ENCODE assay signal across 20 cellular contexts in the genomic region with DNA sequence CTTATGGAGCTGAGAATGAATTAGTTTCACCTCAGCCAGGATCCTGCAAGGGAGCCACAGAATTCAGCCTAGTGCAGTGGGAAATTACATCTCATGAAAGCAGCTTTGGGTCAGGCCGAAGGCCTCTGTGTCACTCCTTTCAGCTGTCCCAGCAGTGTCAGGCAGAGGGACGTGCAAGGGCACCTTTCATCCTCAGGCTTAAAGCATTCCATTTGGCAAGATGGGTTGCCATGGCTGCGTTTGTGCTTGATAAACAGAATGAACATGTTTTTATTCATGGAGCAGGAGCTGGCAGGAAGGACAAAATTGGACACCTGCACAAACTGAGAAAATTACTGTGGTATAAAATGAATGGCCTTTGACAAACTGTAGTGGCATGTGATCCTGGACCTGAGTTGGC. TPM values are rescaled to one million over a fixed set of nuclear protein-coding genes. Genes with fewer than 3 reads are reported as not detected.
DNase-seq lines count a peak whose midpoint lies in the region; ATAC-seq, FAIRE-seq and TF ChIP-seq lines count a peak whose summit lies in the region.
"Had no signal": no experiment of that assay in that cellular context is flagged by ENCODE, and none has a peak within 500 bp of the region (broad histone marks: within the 10 kb centered on the region; RNA-seq: fewer than 3 reads in every experiment).

No MANE protein-coding gene starts in this region.

- no peak for FAIRE-seq in frontal cortex (lab: Jason Lieb, UNC)

- H3K36me3 ChIP-seq in heart right ventricle (peaks cover 0 to 100% (median 46%) of the 10 kb centered on the region in 9 donors), gastrocnemius medialis (peaks cover 0 to 39% of the 10 kb centered on the region in 2 donors)

- H3K4me3 ChIP-seq in heart right ventricle, result no peak overlapping the region
- H3K4me3 ChIP-seq in gastrocnemius medialis, result no peak overlapping the region
- H3K4me3 ChIP-seq: HAP-1 had no signal

- H3K4me1 ChIP-seq in heart right ventricle (peaks cover 0 to 16% (median 5%) of the 10 kb centered on the region in 9 donors), gastrocnemius medialis (peaks cover 0 to 4% of the 10 kb centered on the region in 2 donors)
- H3K4me1 ChIP-seq: HAP-1 had no signal

- in situ Hi-C loops in gastrocnemius medialis (cut with MboI; ENCODE audit: low sequenced_read_pairs in 4 of 4), result no loop called here

- 39 to 56% methylated on average over 3 of the region's 3 CpGs for WGBS in heart right ventricle, 2 donors

- TF ChIP-seq POLR2A in gastrocnemius medialis (IDR thresholded peaks at IDR 0.05), result no peak

- ATAC-seq in heart right ventricle (peak; percentile 85 to 98 (median 94)), gastrocnemius medialis (peak; percentile 60 to 88)
- ATAC-seq: left lobe of liver, PC-3 had no signal

- H3K27ac ChIP-seq in heart right ventricle (peak overlapping the region; percentile 14 to 88 (median 82)), gastrocnemius medialis (peak overlapping the region; percentile 28 to 82 (median 67))
- H3K27ac ChIP-seq: 22Rv1, KMS-11 had no signal

- DNase-seq in DMS53 (lab: John Stamatoyannopoulos, UW), result peak; percentile 84
- no peak for DNase-seq in DMS53 treated with DMSO at 0.1 percent for 48 hours (lab: John Stamatoyannopoulos, UW; ENCODE audit: unreplicated experiment)
- DNase-seq in NCI-H748 (lab: John Stamatoyannopoulos, UW; ENCODE audit: unreplicated experiment), result peak; percentile 85
- DNase-seq in heart right ventricle, result peak; percentile 47 to 81
- peak; percentile 25 to 81 for DNase-seq in gastrocnemius medialis
- no peak for DNase-seq in AG08395 (ENCODE audit: low spot score)
- DNase-seq in activated effector memory CD4-positive, alpha-beta T cell treated with Interleukin-2 at 50 U/mL for 16 hours, result no peak
- no peak for DNase-seq in frontal cortex (ENCODE audit: low spot score in 2 of 2)
- DNase-seq: activated B cell treated with CpG ODN at 0.5 μM for 24 hours; activated naive CD8-positive, alpha-beta T cell treated with anti-CD3 and anti-CD28 coated beads for 36 hours; CD4-positive, alpha-beta memory T cell; NCI-H345; PC-3; stimulated activated CD4-positive, alpha-beta T cell treated with anti-CD3 and anti-CD28 coated beads, Interleukin-12 subunit alpha, Interleukin-12 subunit beta, amount 100 ng/mL, for 4 hours; substantia nigra; SW 1271 had no signal

- H3K27me3 ChIP-seq in heart right ventricle (no peaks in the 10 kb centered on the region), gastrocnemius medialis (no peaks in the 10 kb centered on the region)

- TF ChIP-seq CTCF in heart right ventricle (IDR thresholded peaks at IDR 0.05) (no peak), gastrocnemius medialis (IDR thresholded peaks at IDR 0.05 in 4 of 5, conservative IDR thresholded peaks at IDR 0.05 in 1 of 5) (no peak)

- H3K9me3 ChIP-seq in heart right ventricle (no peaks in the 10 kb centered on the region), gastrocnemius medialis (no peaks in the 10 kb centered on the region)
- H3K9me3 ChIP-seq: HAP-1 had no signal

- intact Hi-C loops in heart right ventricle (cut with DNase I) (no loop called here), gastrocnemius medialis (cut with DNase I; ENCODE audit: low total_unique reads) (no loop called here)

RNA-seq across cellular contexts. Expression of gene ACAD10, which starts 29.4 kb away (rescaled TPM):
- total RNA-seq in heart right ventricle (10 to 100 TPM; 20.3 to 43.4 (median 35.6) TPM), gastrocnemius medialis (10 to 100 TPM in 3 of 4 donors, 1 to 10 TPM in 1; 8.3 to 12.6 (median 11.7) TPM), frontal cortex (12.6 TPM)
- 10 to 100 TPM in 1 of 2 donors, 1 to 10 TPM in 1; 7.8 to 35.5 TPM for polyA plus RNA-seq in heart right ventricle

RNA-seq across cellular contexts. Expression of gene BRAP, which starts 29.5 kb away (rescaled TPM):
- 10 to 100 TPM; 10.6 to 18.5 (median 14.9) TPM for total RNA-seq in heart right ventricle
- polyA plus RNA-seq in heart right ventricle, result 1 to 10 TPM; 5.9 to 7.8 TPM
- total RNA-seq in gastrocnemius medialis, result 10 to 100 TPM; 25.2 to 38.5 (median 29.2) TPM
- total RNA-seq in frontal cortex, result 32.2 TPM

RNA-seq across cellular contexts. Expression of gene ALDH2, which starts 51.5 kb away (rescaled TPM):
- total RNA-seq in heart right ventricle (100 to 1,000 TPM; 240 to 403 (median 348) TPM), gastrocnemius medialis (100 to 1,000 TPM in 1 of 4 donors, 10 to 100 TPM in 3; 70.9 to 156 (median 89.9) TPM), frontal cortex (24.1 TPM)
- polyA plus RNA-seq in heart right ventricle, result 100 to 1,000 TPM in 1 of 2 donors, 10 to 100 TPM in 1; 60.6 to 151 TPM

Comparison
In these comparisons a context has a peak if more than half of its experiments do, and no peak if none do; other contexts are left out.
1. DNase-seq: peak in DMS53 (single experiment), NCI-H748 (single experiment), heart right ventricle (2 of 2) and gastrocnemius medialis (2 of 2); none in DMS53 treated with DMSO at 0.1 percent for 48 hours (single experiment), AG08395 (single experiment), activated effector memory CD4-positive, alpha-beta T cell treated with Interleukin-2 at 50 U/mL for 16 hours (single experiment) and frontal cortex (0 of 2).